Comparison of ENCODE assay signal across 16 cellular contexts in genomic region chr2:48674933-48675332, GRCh38. TPM values are rescaled to one million over a fixed set of nuclear protein-coding genes. Genes with fewer than 3 reads are reported as not detected.
"Had no signal": no experiment of that assay in that cellular context is flagged by ENCODE, and none has a peak within 500 bp of the region (broad histone marks: within the 10 kb centered on the region; RNA-seq: fewer than 3 reads in every experiment).

No MANE protein-coding gene starts in this region.

- H3K36me3 ChIP-seq: ovary, right lobe of liver, transverse colon had no signal

- H3K9me3 Mint-ChIP-seq: activated T-cell treated with anti-CD3 and anti-CD28 coated beads, Interleukin-2, amount 50 U/mL, for 24 hours; effector memory CD8-positive, alpha-beta T cell had no signal

- H3K4me2 ChIP-seq: smooth muscle cell had no signal

- ATAC-seq: effector memory CD8-positive, alpha-beta T cell; foreskin keratinocyte; right lobe of liver; stimulated activated naive CD8-positive, alpha-beta T cell treated with anti-CD3 and anti-CD28 coated beads, Interleukin-15, Interleukin-2, amounts not matched to agents 100 U/mL and 50 U/mL, for 24 hours had no signal

- H3K4me1 ChIP-seq: foreskin keratinocyte, right lobe of liver had no signal

- DNase-seq: activated CD4-positive, alpha-beta T cell treated with anti-CD3 and anti-CD28 coated beads for 1 hour; activated CD4-positive, alpha-beta T cell treated with anti-CD3 and anti-CD28 coated beads, Interleukin-2, amount 50 U/mL, for 4 hours; activated effector memory CD4-positive, alpha-beta T cell treated with Interleukin-2 at 50 U/mL for 16 hours; activated naive CD4-positive, alpha-beta T cell treated with anti-CD3 and anti-CD28 coated beads, Interleukin-2, amount 50 U/mL, for 16 hours; activated T-cell treated with anti-CD3 and anti-CD28 coated beads, Interleukin-2, amount 50 U/mL, for 24 hours; dermis blood vessel endothelial cell; effector memory CD8-positive, alpha-beta T cell; foreskin keratinocyte; head of caudate nucleus; ovary; right lobe of liver; stimulated activated naive CD8-positive, alpha-beta T cell treated with anti-CD3 and anti-CD28 coated beads, Interleukin-15, Interleukin-2, amounts not matched to agents 100 U/mL and 50 U/mL, for 24 hours; transverse colon had no signal

- H3K9me3 ChIP-seq: ovary, right lobe of liver, transverse colon had no signal

- H3K27ac Mint-ChIP-seq: activated T-cell treated with anti-CD3 and anti-CD28 coated beads, Interleukin-2, amount 50 U/mL, for 24 hours; effector memory CD8-positive, alpha-beta T cell had no signal

- H3K4me3 Mint-ChIP-seq: activated T-cell treated with anti-CD3 and anti-CD28 coated beads, Interleukin-2, amount 50 U/mL, for 24 hours; effector memory CD8-positive, alpha-beta T cell; neural crest cell had no signal

- H3K27ac ChIP-seq: foreskin keratinocyte, ovary, right lobe of liver, transverse colon had no signal

- H3K27me3 ChIP-seq: foreskin keratinocyte, ovary, right lobe of liver, transverse colon had no signal

- H3K4me3 ChIP-seq: ovary, right lobe of liver, smooth muscle cell, transverse colon had no signal

RNA-seq across cellular contexts. Expression of gene GTF2A1L, which starts 57.3 kb away (rescaled TPM):
- total RNA-seq: chondrocyte, dermis blood vessel endothelial cell, foreskin keratinocyte, neural crest cell had no signal
